10 cellular contexts compared by ENCODE assay signal in genomic region chr6:159716247-159717086, GRCh38. TPM values are rescaled to one million over a fixed set of nuclear protein-coding genes. Genes with fewer than 3 reads are reported as not detected.
A peak's percentile ranks its signal among the peaks of the same experiment; 100 is the strongest.
DNase-seq lines count a peak whose midpoint lies in the region; ATAC-seq and TF ChIP-seq lines count a peak whose summit lies in the region.
"Had no signal": no experiment of that assay in that cellular context is flagged by ENCODE, and none has a peak within 500 bp of the region (broad histone marks: within the 10 kb centered on the region; RNA-seq: fewer than 3 reads in every experiment).

No MANE protein-coding gene starts in this region.

- no peak overlapping the region for H3K4me3 ChIP-seq in thyroid gland (replicated peaks in 1 of 3)

- H3K4me1 Mint-ChIP-seq in brain = peaks cover 26% of the 10 kb centered on the region
- H3K4me1 Mint-ChIP-seq in activated naive CD8-positive, alpha-beta T cell treated with anti-CD3 and anti-CD28 coated beads for 36 hours = no peaks in the 10 kb centered on the region

- no peak for ATAC-seq in GM21825 (IDR thresholded peaks at IDR 0.05; ENCODE audit: unreplicated experiment)

- TF ChIP-seq POLR2A in thyroid gland (IDR thresholded peaks at IDR 0.05) = no peak

- no peaks in the 10 kb centered on the region for H3K36me3 ChIP-seq in thyroid gland

- peak overlapping the region in 2 of 5 experiments; percentile 36 to 57 for H3K4me3 Mint-ChIP-seq in brain
- no peak overlapping the region for H3K4me3 Mint-ChIP-seq in activated naive CD8-positive, alpha-beta T cell treated with anti-CD3 and anti-CD28 coated beads for 36 hours
- H3K4me3 Mint-ChIP-seq: T-helper 1 cell treated with Interleukin-12 subunit alpha and Interleukin-12 subunit beta and Interleukin-4 antibody, amounts not matched to agents 30 μg/mL and 1 μg/mL, for 36 hours had no signal

- H3K27me3 Mint-ChIP-seq in brain = no peaks in the 10 kb centered on the region
- H3K27me3 Mint-ChIP-seq in activated naive CD8-positive, alpha-beta T cell treated with anti-CD3 and anti-CD28 coated beads for 36 hours = no peaks in the 10 kb centered on the region

- H3K9me3 Mint-ChIP-seq in brain = no peaks in the 10 kb centered on the region
- H3K9me3 Mint-ChIP-seq in activated naive CD8-positive, alpha-beta T cell treated with anti-CD3 and anti-CD28 coated beads for 36 hours = no peaks in the 10 kb centered on the region
- H3K9me3 Mint-ChIP-seq: T-helper 1 cell treated with Interleukin-12 subunit alpha and Interleukin-12 subunit beta and Interleukin-4 antibody, amounts not matched to agents 30 μg/mL and 1 μg/mL, for 36 hours had no signal

- intact Hi-C loops in thyroid gland (cut with DNase I) = no loop called here

- H3K4me1 ChIP-seq in thyroid gland = peaks cover 0 to 6% of the 10 kb centered on the region in 2 donors

- H3K36me3 Mint-ChIP-seq in brain = peaks cover 4% of the 10 kb centered on the region
- peaks cover 4% of the 10 kb centered on the region for H3K36me3 Mint-ChIP-seq in activated naive CD8-positive, alpha-beta T cell treated with anti-CD3 and anti-CD28 coated beads for 36 hours

- peak; percentile 24 for DNase-seq in NCI-H2171 treated with DMSO at 0.1 percent for 48 hours (lab: John Stamatoyannopoulos, UW)
- DNase-seq in NCI-H2171 (lab: John Stamatoyannopoulos, UW) = no peak
- peak in 1 of 2 donors; percentile 5 for DNase-seq in thyroid gland
- no peak for DNase-seq in NCI-H2196 treated with DMSO at 0.1 percent for 48 hours (lab: John Stamatoyannopoulos, UW; ENCODE audit: unreplicated experiment)
- no peak for DNase-seq in activated naive CD8-positive, alpha-beta T cell treated with anti-CD3 and anti-CD28 coated beads for 36 hours

- no peak for TF ChIP-seq CTCF in brain (conservative IDR thresholded peaks at IDR 0.05)
- no peak for TF ChIP-seq CTCF in thyroid gland (IDR thresholded peaks at IDR 0.05)

- 61 to 75% methylated on average over 5 of the region's 5 CpGs for WGBS in thyroid gland, 2 donors

- H3K27ac ChIP-seq in layer of hippocampus (ENCODE audit: low read depth, low read length) (peak overlapping the region; percentile 52), thyroid gland (peak overlapping the region; percentile 24 to 67 (median 53))
- H3K27ac ChIP-seq: 22Rv1 had no signal

- peak overlapping the region in 4 of 5 experiments; percentile 54 to 89 (median 82) for H3K27ac Mint-ChIP-seq in brain
- H3K27ac Mint-ChIP-seq in activated naive CD8-positive, alpha-beta T cell treated with anti-CD3 and anti-CD28 coated beads for 36 hours = no peak overlapping the region
- H3K27ac Mint-ChIP-seq: T-helper 1 cell treated with Interleukin-12 subunit alpha and Interleukin-12 subunit beta and Interleukin-4 antibody, amounts not matched to agents 30 μg/mL and 1 μg/mL, for 36 hours had no signal

- no peaks in the 10 kb centered on the region for H3K27me3 ChIP-seq in layer of hippocampus (ENCODE audit: control insufficient read depth, insufficient read depth, low read length)
- H3K27me3 ChIP-seq in thyroid gland = no peaks in the 10 kb centered on the region

- no peaks in the 10 kb centered on the region for H3K9me3 ChIP-seq in thyroid gland

RNA-seq across cellular contexts. Expression of gene WTAP, which starts 10.8 kb away (rescaled TPM):
- polyA plus RNA-seq in brain (ENCODE audit: insufficient read depth, low read depth, low replicate concordance) = 65.7 TPM
- total RNA-seq in thyroid gland = 100 to 1,000 TPM in 3 of 4 donors, 10 to 100 TPM in 1; 83.6 to 132 (median 119) TPM
- total RNA-seq in activated naive CD8-positive, alpha-beta T cell treated with anti-CD3 and anti-CD28 coated beads for 36 hours = 100 to 1,000 TPM in 1 of 2 experiments, 10 to 100 TPM in 1; 98.3 to 101 TPM

RNA-seq across cellular contexts. Expression of gene SOD2, which starts 23.4 kb away (rescaled TPM):
- polyA plus RNA-seq in brain (ENCODE audit: insufficient read depth, low read depth, low replicate concordance) = 109 TPM
- 100 to 1,000 TPM; 132 to 601 (median 296) TPM for total RNA-seq in thyroid gland
- 100 to 1,000 TPM; 112 to 122 TPM for total RNA-seq in activated naive CD8-positive, alpha-beta T cell treated with anti-CD3 and anti-CD28 coated beads for 36 hours

RNA-seq across cellular contexts. Expression of gene ACAT2, which starts 45.4 kb away (rescaled TPM):
- 72.9 TPM for polyA plus RNA-seq in brain (ENCODE audit: insufficient read depth, low read depth, low replicate concordance)
- total RNA-seq in thyroid gland = 10 to 100 TPM in 1 of 4 donors, 1 to 10 TPM in 3; 5.6 to 10.4 (median 7.0) TPM
- total RNA-seq in activated naive CD8-positive, alpha-beta T cell treated with anti-CD3 and anti-CD28 coated beads for 36 hours = 10 to 100 TPM; 67.8 to 68.4 TPM

Comparison
In these comparisons a context has a peak if more than half of its experiments do, and no peak if none do; other contexts are left out.
1. RNA of gene ACAT2, which starts 45.4 kb away (total RNA-seq): 67.8 to 68.4 TPM in activated naive CD8-positive, alpha-beta T cell treated with anti-CD3 and anti-CD28 coated beads for 36 hours; 5.6 to 10.4 TPM in thyroid gland; every median in the first group is over 4 times any median in the second.